In genomic region chr7:8387551-8388256, GRCh38 we compare ENCODE assay signal across 11 cellular contexts. TPM values are rescaled to one million over a fixed set of nuclear protein-coding genes. Genes with fewer than 3 reads are reported as not detected.
DNase-seq lines count a peak whose midpoint lies in the region; ATAC-seq and TF ChIP-seq lines count a peak whose summit lies in the region.
"Had no signal": no experiment of that assay in that cellular context is flagged by ENCODE, and none has a peak within 500 bp of the region (broad histone marks: within the 10 kb centered on the region; RNA-seq: fewer than 3 reads in every experiment).

No MANE protein-coding gene starts in this region.

- ATAC-seq in GM18505 (IDR thresholded peaks at IDR 0.05; ENCODE audit: unreplicated experiment) (peak; percentile 59), GM21447 (IDR thresholded peaks at IDR 0.05; ENCODE audit: unreplicated experiment) (peak; percentile 45), HG03103 (IDR thresholded peaks at IDR 0.05; ENCODE audit: low read depth, unreplicated experiment) (peak; percentile 53), omental fat pad (ENCODE audit: low FRiP score) (no peak)
- no peak for ATAC-seq in activated CD8-positive, alpha-beta T cell treated with anti-CD3 and anti-CD28 coated beads for 36 hours

- no peak for TF ChIP-seq CTCF in omental fat pad (IDR thresholded peaks at IDR 0.05)
- no peak for TF ChIP-seq CTCF in smooth muscle cell (IDR thresholded peaks at IDR 0.05; ENCODE audit: borderline replicate concordance, insufficient read depth, poor library complexity, severe bottlenecking)
- no peak for TF ChIP-seq CTCF in activated CD8-positive, alpha-beta T cell treated with anti-CD3 and anti-CD28 coated beads for 36 hours (IDR thresholded peaks at IDR 0.05)

- peaks cover 3% of the 10 kb centered on the region for H3K4me1 Mint-ChIP-seq in activated CD8-positive, alpha-beta T cell treated with anti-CD3 and anti-CD28 coated beads for 36 hours (ENCODE audit: low read depth)
- H3K4me1 Mint-ChIP-seq: memory B cell had no signal

- H3K4me3 ChIP-seq in smooth muscle cell: no peak overlapping the region

- no peaks in the 10 kb centered on the region for H3F3A ChIP-seq in smooth muscle cell (ENCODE audit: low read depth)

- POLR2A ChIA-PET in activated CD8-positive, alpha-beta T cell treated with anti-CD3 and anti-CD28 coated beads for 36 hours (lab: Charles Lee): no interaction called here

- DNase-seq in globus pallidus (ENCODE audit: low spot score) (peak; percentile 95), omental fat pad (ENCODE audit: low spot score) (no peak), smooth muscle cell (lab: John Stamatoyannopoulos, UW; ENCODE audit: unreplicated experiment) (no peak), NCI-H1092 treated with DMSO at 0.1 percent for 48 hours (lab: John Stamatoyannopoulos, UW) (no peak)
- no peak for DNase-seq in activated CD8-positive, alpha-beta T cell treated with anti-CD3 and anti-CD28 coated beads for 36 hours
- DNase-seq: CD4-positive, alpha-beta T cell; small intestine had no signal

- no peaks in the 10 kb centered on the region for H3K79me2 ChIP-seq in smooth muscle cell (ENCODE audit: low read depth)

- H3K9me3 Mint-ChIP-seq in activated CD8-positive, alpha-beta T cell treated with anti-CD3 and anti-CD28 coated beads for 36 hours: no peaks in the 10 kb centered on the region
- H3K9me3 Mint-ChIP-seq: CD4-positive, alpha-beta T cell; memory B cell had no signal

- H3K4me3 Mint-ChIP-seq in activated CD8-positive, alpha-beta T cell treated with anti-CD3 and anti-CD28 coated beads for 36 hours: no peak overlapping the region
- H3K4me3 Mint-ChIP-seq: CD4-positive, alpha-beta T cell; memory B cell had no signal

- no peaks in the 10 kb centered on the region for H3K36me3 Mint-ChIP-seq in activated CD8-positive, alpha-beta T cell treated with anti-CD3 and anti-CD28 coated beads for 36 hours (ENCODE audit: low read depth)
- H3K36me3 Mint-ChIP-seq: memory B cell had no signal

- no peak overlapping the region for H3K27ac ChIP-seq in smooth muscle cell (ENCODE audit: low read depth)

- no peak overlapping the region for H3K27ac Mint-ChIP-seq in activated CD8-positive, alpha-beta T cell treated with anti-CD3 and anti-CD28 coated beads for 36 hours
- H3K27ac Mint-ChIP-seq: CD4-positive, alpha-beta T cell; memory B cell had no signal

- TF ChIP-seq POLR2A in GM18505 (IDR thresholded peaks at IDR 0.05; ENCODE audit: borderline replicate concordance, extremely low read depth, insufficient read depth, insufficient read length): no peak

- WGBS in smooth muscle cell (ENCODE audit: low lambda C conversion rate): 69% methylated on average over 7 of the region's 7 CpGs

- H3K9me3 ChIP-seq in smooth muscle cell (replicated peaks; ENCODE audit: low read depth): no peaks in the 10 kb centered on the region

- no peak overlapping the region for H2AFZ ChIP-seq in smooth muscle cell (ENCODE audit: low read depth)

- H3K36me3 ChIP-seq in smooth muscle cell (ENCODE audit: low read depth): no peaks in the 10 kb centered on the region

- intact Hi-C loops in activated CD8-positive, alpha-beta T cell treated with anti-CD3 and anti-CD28 coated beads for 36 hours (cut with micrococcal nuclease): no loop called here

- no peaks in the 10 kb centered on the region for H4K20me1 ChIP-seq in smooth muscle cell (ENCODE audit: low read depth)

- CTCF ChIA-PET in activated CD8-positive, alpha-beta T cell treated with anti-CD3 and anti-CD28 coated beads for 36 hours (lab: Charles Lee): no interaction called here

- H3K9ac ChIP-seq in smooth muscle cell (ENCODE audit: low read depth): no peak overlapping the region

- peaks cover 12% of the 10 kb centered on the region for H3K4me1 ChIP-seq in smooth muscle cell (ENCODE audit: low read depth)

- no peak overlapping the region for H3K4me2 ChIP-seq in smooth muscle cell

- H3K27me3 ChIP-seq in smooth muscle cell (ENCODE audit: low read depth): no peaks in the 10 kb centered on the region

- peaks cover 25% of the 10 kb centered on the region for H3K27me3 Mint-ChIP-seq in activated CD8-positive, alpha-beta T cell treated with anti-CD3 and anti-CD28 coated beads for 36 hours

RNA-seq across cellular contexts. Expression of gene NXPH1, which starts 45.7 kb away (rescaled TPM):
- not detected for total RNA-seq in omental fat pad
- 0.63 and 2.7 TPM in 2 replicates for total RNA-seq in smooth muscle cell
- polyA plus RNA-seq in smooth muscle cell: 0.43 TPM in 1 of 2 replicates, not detected in the other
- not detected for total RNA-seq in activated CD8-positive, alpha-beta T cell treated with anti-CD3 and anti-CD28 coated beads for 36 hours
- total RNA-seq: CD4-positive, alpha-beta T cell had no signal
- polyA plus RNA-seq: small intestine had no signal

Comparison
In these comparisons a context has a peak if more than half of its experiments do, and no peak if none do; other contexts are left out.
1. ATAC-seq: peak in GM18505 (single experiment), GM21447 (single experiment) and HG03103 (single experiment); none in omental fat pad (single experiment) and activated CD8-positive, alpha-beta T cell treated with anti-CD3 and anti-CD28 coated beads for 36 hours (single experiment).